21 cellular contexts compared by ENCODE assay signal in genomic region chr16:67534420-67534819, GRCh38. TPM values are rescaled to one million over a fixed set of nuclear protein-coding genes. Genes with fewer than 3 reads are reported as not detected.
DNase-seq lines count a peak whose midpoint lies in the region; ATAC-seq and TF ChIP-seq lines count a peak whose summit lies in the region.
"Had no signal": no experiment of that assay in that cellular context is flagged by ENCODE, and none has a peak within 500 bp of the region (broad histone marks: within the 10 kb centered on the region; RNA-seq: fewer than 3 reads in every experiment).

No MANE protein-coding gene starts in this region.

- H3K36me3 ChIP-seq in left ventricle myocardium inferior (peaks cover 7% of the 10 kb centered on the region), Loucy (ENCODE audit: insufficient read depth, low read length) (no peaks in the 10 kb centered on the region)

- peaks cover 19% of the 10 kb centered on the region for H3K4me1 Mint-ChIP-seq in WTC11

- CTCF ChIA-PET in WTC11 (lab: Charles Lee): interaction anchor here (1.0 to 13.9 kb wide), 4 partner anchors 13 to 132 kb away, joined by 3 to 184 read pairs (median 3); partner anchors contain the start of genes C16orf86, CARMIL2 and ENKD1

- ATAC-seq in WTC11: no peak
- ATAC-seq: A549 had no signal

- H3K27ac ChIP-seq in left ventricle myocardium inferior (replicated peaks): peak overlapping the region; percentile 11
- H3K27ac ChIP-seq: A549 had no signal

- TF ChIP-seq CTCF in left ventricle myocardium inferior (IDR thresholded peaks at IDR 0.05; ENCODE audit: borderline replicate concordance): no peak
- 0 out of 2 replicates have a peak, but pooled peaks have one; percentile 22 for TF ChIP-seq CTCF in Loucy (conservative IDR thresholded peaks at IDR 0.05; ENCODE audit: low read length)
- TF ChIP-seq CTCF in WTC11 (IDR thresholded peaks at IDR 0.05): no peak

- H3K27ac Mint-ChIP-seq in WTC11: no peak overlapping the region

- no peak overlapping the region for H3K4me3 Mint-ChIP-seq in WTC11

- POLR2A ChIA-PET in WTC11 (lab: Charles Lee): interaction anchor here (0.7 kb wide), 1 partner anchor 21 kb away, joined by 4 read pairs; no protein-coding TSS in a partner anchor

- no peaks in the 10 kb centered on the region for H3K27me3 ChIP-seq in left ventricle myocardium inferior (ENCODE audit: low read depth)
- H3K27me3 ChIP-seq in Loucy (ENCODE audit: insufficient read depth, low read length, poor library complexity, severe bottlenecking): no peaks in the 10 kb centered on the region

- H3K4me1 ChIP-seq in left ventricle myocardium inferior (peaks cover 100% of the 10 kb centered on the region), Loucy (ENCODE audit: insufficient read depth, low read length, poor library complexity, severe bottlenecking) (peaks cover 28% of the 10 kb centered on the region)

- peak overlapping the region; percentile 20 for H3K9ac ChIP-seq in Loucy (ENCODE audit: low read depth, low read length, poor library complexity, severe bottlenecking)

- no peaks in the 10 kb centered on the region for H3K9me3 Mint-ChIP-seq in WTC11
- H3K9me3 Mint-ChIP-seq: CD4-positive, CD25-positive, alpha-beta regulatory T cell had no signal

- H3K36me3 Mint-ChIP-seq in WTC11: no peaks in the 10 kb centered on the region
- H3K36me3 Mint-ChIP-seq: CD4-positive, CD25-positive, alpha-beta regulatory T cell had no signal

- H3K9me3 ChIP-seq in left ventricle myocardium inferior (replicated peaks) (no peaks in the 10 kb centered on the region), Loucy (ENCODE audit: insufficient read depth, low read depth, low read length) (no peaks in the 10 kb centered on the region)
- H3K9me3 ChIP-seq: A549 had no signal

- intact Hi-C loops in left ventricle myocardium inferior (cut with micrococcal nuclease): no loop called here
- intact Hi-C loops in cardiac septum (cut with DNase I): no loop called here
- intact Hi-C loops in head of caudate nucleus (cut with DNase I): no loop called here

- DNase-seq in left ventricle myocardium inferior: no peak
- DNase-seq in cardiac septum (ENCODE audit: low spot score): no peak
- peak; percentile 9 for DNase-seq in epidermal melanocyte (ENCODE audit: insufficient read length, low spot score)
- peak; percentile 5 for DNase-seq in superior temporal gyrus (ENCODE audit: extremely low spot score)
- DNase-seq in cerebellum (ENCODE audit: low spot score): no peak
- DNase-seq in WTC11 (ENCODE audit: low spot score): no peak
- no peak for DNase-seq in head of caudate nucleus
- DNase-seq: Calu3; CD4-positive, CD25-positive, alpha-beta regulatory T cell; DMS79 treated with DMSO at 0.1 percent for 48 hours; GOT3; NCI-H1048; NCI-H146; NCI-H2107; NCI-H226; NCI-H526; OCI-M1 had no signal

- peaks cover 96% of the 10 kb centered on the region for H3K27me3 Mint-ChIP-seq in WTC11 (ENCODE audit: low read depth)

- peaks cover 4% of the 10 kb centered on the region; the same call in 1 of the 2 replicates for H3F3A ChIP-seq in Loucy (ENCODE audit: low read depth)

- H2AFZ ChIP-seq in Loucy (ENCODE audit: low read length): no peak overlapping the region

- no peaks in the 10 kb centered on the region for H3K9me2 ChIP-seq in Loucy (replicated peaks; ENCODE audit: low read depth, low read length)

- no peak overlapping the region for H3K4me2 ChIP-seq in Loucy (ENCODE audit: low read depth, low read length, poor library complexity, severe bottlenecking)
- H3K4me2 ChIP-seq: A549 had no signal

- peaks cover 14% of the 10 kb centered on the region for H4K20me1 ChIP-seq in Loucy (ENCODE audit: insufficient read depth, low read length, poor library complexity, severe bottlenecking)

- peaks cover 35% of the 10 kb centered on the region; the same call in 1 of the 2 replicates for H3K79me2 ChIP-seq in Loucy (ENCODE audit: insufficient read depth, low read length)

- no peak overlapping the region for H3K4me3 ChIP-seq in left ventricle myocardium inferior
- no peak overlapping the region for H3K4me3 ChIP-seq in Loucy (ENCODE audit: low read length, poor library complexity, severe bottlenecking)
- H3K4me3 ChIP-seq: A549 had no signal

TF ChIP-seq in WTC11, 78 proteins besides CTCF, POLR2A, EP300 and RAD21 (continues in another document):
- TF ChIP-seq ZNF219 (CRISPR knock-in tag; IDR thresholded peaks at IDR 0.05; ENCODE audit: borderline replicate concordance): no peak
- TF ChIP-seq JUN (CRISPR knock-in tag; IDR thresholded peaks at IDR 0.05): no peak
- TF ChIP-seq E2F1 (CRISPR knock-in tag; IDR thresholded peaks at IDR 0.05): no peak
- no peak for TF ChIP-seq ZNF512 (CRISPR knock-in tag; IDR thresholded peaks at IDR 0.05; ENCODE audit: borderline replicate concordance)
- TF ChIP-seq AR (CRISPR knock-in tag; IDR thresholded peaks at IDR 0.05): no peak
- TF ChIP-seq CREM (CRISPR knock-in tag; IDR thresholded peaks at IDR 0.05): no peak
- TF ChIP-seq RELA (CRISPR knock-in tag; IDR thresholded peaks at IDR 0.05; ENCODE audit: borderline replicate concordance): no peak
- no peak for TF ChIP-seq ZNF416 (CRISPR knock-in tag; IDR thresholded peaks at IDR 0.05)
- TF ChIP-seq FOXP1 (CRISPR knock-in tag; IDR thresholded peaks at IDR 0.05; ENCODE audit: borderline replicate concordance): no peak
- no peak for TF ChIP-seq ZMAT4 (CRISPR knock-in tag; IDR thresholded peaks at IDR 0.05)
- TF ChIP-seq GTF2I (CRISPR knock-in tag; conservative IDR thresholded peaks at IDR 0.05): no peak
- no peak for TF ChIP-seq RORB (CRISPR knock-in tag; IDR thresholded peaks at IDR 0.05)
- TF ChIP-seq PREB (CRISPR knock-in tag; IDR thresholded peaks at IDR 0.05; ENCODE audit: borderline replicate concordance): no peak

RNA-seq across cellular contexts. Expression of gene RIPOR1, which starts 5.8 kb away (rescaled TPM):
- 79.7 TPM for total RNA-seq in left ventricle myocardium inferior
- total RNA-seq in cardiac septum: 102 TPM
- total RNA-seq in cerebellum: 31.1 TPM
- total RNA-seq in WTC11 (2021): 14.9 to 15.9 TPM (median 15.5 TPM) in 3 replicates

RNA-seq across cellular contexts. Expression of gene CTCF, which starts 27.9 kb away (rescaled TPM):
- total RNA-seq in left ventricle myocardium inferior (26.1 TPM), cardiac septum (25.6 TPM), cerebellum (44.8 TPM), WTC11 (2021) (55.4 to 60.6 TPM (median 57.7 TPM) in 3 replicates)

RNA-seq across cellular contexts. Expression of gene AGRP, which starts 51.1 kb away (rescaled TPM):
- total RNA-seq in left ventricle myocardium inferior (not detected), cardiac septum (not detected), cerebellum (not detected), WTC11 (2021) (not detected in 3 replicates)
- total RNA-seq: Calu3; CD4-positive, CD25-positive, alpha-beta regulatory T cell; LHCN-M2; SK-MEL-5 had no signal

RNA-seq across cellular contexts. Expression of gene ATP6V0D1, which starts 53.5 kb away (rescaled TPM):
- 65.8 TPM for total RNA-seq in left ventricle myocardium inferior
- total RNA-seq in cardiac septum: 58.8 TPM
- total RNA-seq in cerebellum: 74.9 TPM
- 32.5 to 44.1 TPM (median 33.8 TPM) in 3 replicates for total RNA-seq in WTC11 (2021)

Comparison
In these comparisons a context has a peak if more than half of its experiments do, and no peak if none do; other contexts are left out.
1. DNase-seq: peak in epidermal melanocyte (single experiment) and superior temporal gyrus (single experiment); none in left ventricle myocardium inferior (single experiment), cardiac septum (single experiment), cerebellum (single experiment), WTC11 (single experiment) and head of caudate nucleus (0 of 42).